33 cellular contexts compared by ENCODE assay signal in genomic region chr2:212441821-212442220, GRCh38.
A peak's percentile ranks its signal among the peaks of the same experiment; 100 is the strongest.
DNase-seq lines count a peak whose midpoint lies in the region; TF ChIP-seq lines count a peak whose summit lies in the region.
"Had no signal": no experiment of that assay in that cellular context is flagged by ENCODE, and none has a peak within 500 bp of the region (broad histone marks: within the 10 kb centered on the region; RNA-seq: fewer than 3 reads in every experiment).

No MANE protein-coding gene starts in this region.

- no peaks in the 10 kb centered on the region for H4K20me1 ChIP-seq in MM.1S (ENCODE audit: insufficient read depth, low read length)
- H4K20me1 ChIP-seq: BLaER1; BLaER1 treated with 17β-estradiol and CSF1 and Interleukin-3, amounts not matched to agents 10 nM and 100 nM had no signal

- no peaks in the 10 kb centered on the region for H3K9me2 ChIP-seq in MM.1S (replicated peaks; ENCODE audit: insufficient read depth, low read length)

- no peak overlapping the region for H3K14ac ChIP-seq in mesenchymal stem cell (ENCODE audit: low read length in 2 of 2)

- peaks cover 23% of the 10 kb centered on the region for H3K9me3 Mint-ChIP-seq in endodermal cell
- peaks cover 3% of the 10 kb centered on the region for H3K9me3 Mint-ChIP-seq in glutamatergic neuron (ENCODE audit: unreplicated experiment)

- no peaks in the 10 kb centered on the region for H3K79me2 ChIP-seq in MM.1S (ENCODE audit: low read length)

- H3K4me1 Mint-ChIP-seq in endodermal cell (no peaks in the 10 kb centered on the region), glutamatergic neuron (ENCODE audit: low read depth, unreplicated experiment) (no peaks in the 10 kb centered on the region)
- H3K4me1 Mint-ChIP-seq: B cell; CD14-positive monocyte; CD4-positive, alpha-beta memory T cell; CD4-positive, CD25-positive, alpha-beta regulatory T cell; CD8-positive, alpha-beta memory T cell had no signal

- no peak overlapping the region for H2AK5ac ChIP-seq in mesenchymal stem cell (ENCODE audit: low read length, severe bottlenecking)

- POLR2A ChIA-PET in HEK293 (lab: Yijun Ruan, JAX) = no interaction called here

- H2BK12ac ChIP-seq in mesenchymal stem cell (ENCODE audit: low read length in 2 of 2) = no peak overlapping the region

- H2BK15ac ChIP-seq in mesenchymal stem cell (ENCODE audit: low read depth, poor library complexity, severe bottlenecking) = no peak overlapping the region

- H3K36me3 ChIP-seq in HEK293 (ENCODE audit: control insufficient read depth in 2 of 2, insufficient read depth in 1 of 2, low read length in 2 of 2) (no peaks in the 10 kb centered on the region; a peak in 1 of 3 replicates), adipocyte (ENCODE audit: control insufficient read depth, insufficient read depth, low read length, severe bottlenecking) (no peaks in the 10 kb centered on the region), endodermal cell (ENCODE audit: control insufficient read depth, insufficient read depth, low read length) (no peaks in the 10 kb centered on the region), MM.1S (replicated peaks; ENCODE audit: insufficient read depth, low read length) (no peaks in the 10 kb centered on the region), mesenchymal stem cell (ENCODE audit: control insufficient read depth in 1 of 2, insufficient read depth in 2 of 2, low read depth in 1 of 2, low read length in 2 of 2) (no peaks in the 10 kb centered on the region)
- H3K36me3 ChIP-seq: BE2C; BLaER1; BLaER1 treated with 17β-estradiol and CSF1 and Interleukin-3, amounts not matched to agents 10 nM and 100 nM had no signal

- H3K4me3 Mint-ChIP-seq in endodermal cell = no peak overlapping the region
- H3K4me3 Mint-ChIP-seq in glutamatergic neuron (ENCODE audit: unreplicated experiment) = no peak overlapping the region
- H3K4me3 Mint-ChIP-seq: B cell; CD14-positive monocyte; CD4-positive, alpha-beta memory T cell; CD4-positive, alpha-beta T cell; CD4-positive, CD25-positive, alpha-beta regulatory T cell; CD8-positive, alpha-beta memory T cell; CD8-positive, alpha-beta T cell had no signal

- H2AFZ ChIP-seq in MM.1S (ENCODE audit: low read length) (no peak overlapping the region), mesenchymal stem cell (ENCODE audit: low read depth, low read length) (no peak overlapping the region)

- H3K36me3 Mint-ChIP-seq in endodermal cell (ENCODE audit: low read depth) (no peaks in the 10 kb centered on the region), glutamatergic neuron (ENCODE audit: unreplicated experiment) (peaks cover 8% of the 10 kb centered on the region)
- H3K36me3 Mint-ChIP-seq: CD14-positive monocyte; CD4-positive, alpha-beta memory T cell; CD4-positive, CD25-positive, alpha-beta regulatory T cell; CD8-positive, alpha-beta memory T cell; CD8-positive, alpha-beta T cell had no signal

- no peak overlapping the region for H4K8ac ChIP-seq in mesenchymal stem cell (ENCODE audit: low read length)

- no peaks in the 10 kb centered on the region for H3F3A ChIP-seq in MM.1S (ENCODE audit: insufficient read depth, low read length)

- no peak overlapping the region for H2BK5ac ChIP-seq in mesenchymal stem cell (ENCODE audit: low read depth, low read length, poor library complexity, severe bottlenecking)

- H3K79me1 ChIP-seq in mesenchymal stem cell (replicated peaks; ENCODE audit: low read length, poor library complexity, severe bottlenecking) = no peaks in the 10 kb centered on the region

- H3K27me3 ChIP-seq in adipocyte (replicated peaks; ENCODE audit: control insufficient read depth, insufficient read depth, low read length) (no peaks in the 10 kb centered on the region), endodermal cell (ENCODE audit: control insufficient read depth, insufficient read depth, low read length, poor library complexity, severe bottlenecking) (no peaks in the 10 kb centered on the region), MM.1S (replicated peaks; ENCODE audit: insufficient read depth, low read length) (no peaks in the 10 kb centered on the region), mesenchymal stem cell (ENCODE audit: control insufficient read depth in 1 of 2, insufficient read depth in 1 of 2, low read length in 2 of 2) (no peaks in the 10 kb centered on the region)
- H3K27me3 ChIP-seq: BE2C; BLaER1; BLaER1 treated with 17β-estradiol and CSF1 and Interleukin-3, amounts not matched to agents 10 nM and 100 nM had no signal

- H3K9ac ChIP-seq in adipocyte (ENCODE audit: low read length) = no peak overlapping the region
- no peak overlapping the region for H3K9ac ChIP-seq in endodermal cell (ENCODE audit: extremely low read depth, low read length, poor library complexity, severe bottlenecking)
- no peak overlapping the region for H3K9ac ChIP-seq in MM.1S (ENCODE audit: low read length)
- no peak overlapping the region for H3K9ac ChIP-seq in mesenchymal stem cell (ENCODE audit: low read length)
- H3K9ac ChIP-seq: BLaER1; BLaER1 treated with 17β-estradiol and CSF1 and Interleukin-3, amounts not matched to agents 10 nM and 100 nM had no signal

- H4K91ac ChIP-seq in mesenchymal stem cell (ENCODE audit: low read length) = no peak overlapping the region

- no peak overlapping the region for H3K4ac ChIP-seq in mesenchymal stem cell (ENCODE audit: low read depth in 1 of 2, low read length in 2 of 2)

- H3K27ac ChIP-seq in HEK293 (ENCODE audit: extremely low read depth, low read depth, low read length) = no peak overlapping the region
- no peak overlapping the region for H3K27ac ChIP-seq in endodermal cell (ENCODE audit: low read depth, low read length)
- no peak overlapping the region for H3K27ac ChIP-seq in MM.1S (ENCODE audit: low read length)
- H3K27ac ChIP-seq in mesenchymal stem cell (ENCODE audit: low read length, poor library complexity, severe bottlenecking) = no peak overlapping the region
- H3K27ac ChIP-seq: 22Rv1; A549; BLaER1; BLaER1 treated with 17β-estradiol and CSF1 and Interleukin-3, amounts not matched to agents 10 nM and 100 nM; C4-2B had no signal

- H3K4me2 ChIP-seq in MM.1S (ENCODE audit: low read depth, low read length) (no peak overlapping the region), mesenchymal stem cell (ENCODE audit: low read length, poor library complexity, severe bottlenecking) (no peak overlapping the region)
- H3K4me2 ChIP-seq: A549; BLaER1; BLaER1 treated with 17β-estradiol and CSF1 and Interleukin-3, amounts not matched to agents 10 nM and 100 nM had no signal

- no peak overlapping the region for H2BK120ac ChIP-seq in mesenchymal stem cell (ENCODE audit: low read depth, low read length)

- TF ChIP-seq CTCF in HEK293 (tag by site-specific recombination; IDR thresholded peaks at IDR 0.05) (no peak), endodermal cell (conservative IDR thresholded peaks at IDR 0.05) (no peak), glutamatergic neuron (IDR thresholded peaks at IDR 0.05; ENCODE audit: partially characterized antibody, unreplicated experiment) (no peak), MM.1S (IDR thresholded peaks at IDR 0.05; ENCODE audit: low read length) (no peak)

- H3K9me3 ChIP-seq in HEK293 (ENCODE audit: control insufficient read depth, insufficient read depth, low read depth, low read length) = no peaks in the 10 kb centered on the region
- peaks cover 18% of the 10 kb centered on the region for H3K9me3 ChIP-seq in adipocyte (ENCODE audit: control insufficient read depth, low read length)
- H3K9me3 ChIP-seq in endodermal cell (ENCODE audit: control insufficient read depth, low read length) = peaks cover 20% of the 10 kb centered on the region
- H3K9me3 ChIP-seq in MM.1S (replicated peaks; ENCODE audit: insufficient read depth, low read length) = no peaks in the 10 kb centered on the region
- H3K9me3 ChIP-seq in mesenchymal stem cell (ENCODE audit: control insufficient read depth, low read length) = peaks cover 31% of the 10 kb centered on the region
- H3K9me3 ChIP-seq: A549, Caco-2 had no signal

- no peak overlapping the region for H3K4me3 ChIP-seq in HEK293 (ENCODE audit: low read depth, low read length)
- peak overlapping the region; percentile 17 for H3K4me3 ChIP-seq in adipocyte (ENCODE audit: low read length)
- peak overlapping the region; percentile 5 for H3K4me3 ChIP-seq in endodermal cell (ENCODE audit: low read length)
- no peak overlapping the region for H3K4me3 ChIP-seq in MM.1S (ENCODE audit: low read length)
- H3K4me3 ChIP-seq in mesenchymal stem cell (ENCODE audit: insufficient read depth in 1 of 2, low read depth in 1 of 2, low read length in 2 of 2) = no peak overlapping the region
- H3K4me3 ChIP-seq: A549; BLaER1; BLaER1 treated with 17β-estradiol and CSF1 and Interleukin-3, amounts not matched to agents 10 nM and 100 nM had no signal

- H3K27me3 Mint-ChIP-seq in endodermal cell (ENCODE audit: insufficient read depth) (no peaks in the 10 kb centered on the region), glutamatergic neuron (ENCODE audit: unreplicated experiment) (no peaks in the 10 kb centered on the region)
- H3K27me3 Mint-ChIP-seq: B cell; CD4-positive, alpha-beta memory T cell; CD4-positive, alpha-beta T cell; CD4-positive, CD25-positive, alpha-beta regulatory T cell; CD8-positive, alpha-beta memory T cell had no signal

- no peak overlapping the region for H3K18ac ChIP-seq in mesenchymal stem cell (ENCODE audit: low read depth in 1 of 2, low read length in 2 of 2)

- WGBS in endodermal cell (ENCODE audit: insufficient coverage in 1 of 2, insufficient read length in 1 of 2), 2 experiments = 93 to 100% methylated on average over 1 to 3 of the region's 4 CpGs
- WGBS in mesenchymal stem cell = 64% methylated on average over 2 of the region's 4 CpGs

- no peak overlapping the region for H3K23ac ChIP-seq in mesenchymal stem cell (ENCODE audit: low read length in 2 of 2)

- DNase-seq in adipocyte (ENCODE audit: low read depth) = no peak
- no peak for DNase-seq in endodermal cell
- no peak for DNase-seq in glutamatergic neuron
- no peak for DNase-seq in MM.1S
- no peak for DNase-seq in mesenchymal stem cell
- DNase-seq: 8988T; ACHN; AML-193; BE2C; C1 segment of cervical spinal cord; Caco-2; Calu3; CD4-positive, alpha-beta memory T cell; CD4-positive, alpha-beta T cell; CD4-positive, CD25-positive, alpha-beta regulatory T cell; CD8-positive, alpha-beta memory T cell; CD8-positive, alpha-beta T cell; COR-L47; DMS 273 treated with DMSO at 0.1 percent for 48 hours; DMS153; DMS53; DMS79; DMS79 treated with DMSO at 0.1 percent for 48 hours; DND-41; EL had no signal

- no peaks in the 10 kb centered on the region for H3K4me1 ChIP-seq in HEK293 (ENCODE audit: control insufficient read depth, insufficient read depth, low read length)
- H3K4me1 ChIP-seq in adipocyte (ENCODE audit: control insufficient read depth, insufficient read depth, low read length) = no peaks in the 10 kb centered on the region
- no peaks in the 10 kb centered on the region for H3K4me1 ChIP-seq in endodermal cell (ENCODE audit: control insufficient read depth, insufficient read depth, low read length)
- H3K4me1 ChIP-seq in MM.1S (ENCODE audit: low read length) = no peaks in the 10 kb centered on the region
- no peaks in the 10 kb centered on the region for H3K4me1 ChIP-seq in mesenchymal stem cell (ENCODE audit: control insufficient read depth, insufficient read depth, low read depth, low read length)
- H3K4me1 ChIP-seq: A549; BE2C; BLaER1; BLaER1 treated with 17β-estradiol and CSF1 and Interleukin-3, amounts not matched to agents 10 nM and 100 nM; Caco-2 had no signal

- H3K27ac Mint-ChIP-seq in endodermal cell (no peak overlapping the region), glutamatergic neuron (ENCODE audit: unreplicated experiment) (no peak overlapping the region)
- H3K27ac Mint-ChIP-seq: B cell; CD14-positive monocyte; CD4-positive, alpha-beta memory T cell; CD4-positive, alpha-beta T cell; CD4-positive, CD25-positive, alpha-beta regulatory T cell; CD8-positive, alpha-beta memory T cell; CD8-positive, alpha-beta T cell had no signal

- CTCF ChIA-PET in HEK293 (lab: Yijun Ruan, JAX) = no interaction called here

Comparison
In these comparisons a context has a peak if more than half of its experiments do, and no peak if none do; other contexts are left out.
1. H3K4me3 ChIP-seq: peak in adipocyte (single experiment) and endodermal cell (single experiment); none in HEK293 (single experiment), MM.1S (single experiment) and mesenchymal stem cell (0 of 2).